30 cellular contexts compared by ENCODE assay signal in genomic region chr3:51997172-51997571, GRCh38. TPM values are rescaled to one million over a fixed set of nuclear protein-coding genes. Genes with fewer than 3 reads are reported as not detected.
DNase-seq lines count a peak whose midpoint lies in the region; ATAC-seq, FAIRE-seq and TF ChIP-seq lines count a peak whose summit lies in the region.
"Had no signal": no experiment of that assay in that cellular context is flagged by ENCODE, and none has a peak within 500 bp of the region (broad histone marks: within the 10 kb centered on the region; RNA-seq: fewer than 3 reads in every experiment).

No MANE protein-coding gene starts in this region.

- H3K27ac ChIP-seq in SJCRH30 (peak overlapping the region; percentile 45; the same call in 1 of the 2 replicates), epithelial cell of prostate (peak overlapping the region; percentile 38), mesendoderm (ENCODE audit: low read depth, low read length) (no peak overlapping the region)
- H3K27ac ChIP-seq: BLaER1, KMS-11, left ventricle myocardium inferior, parathyroid adenoma, spleen had no signal

- H3K9ac ChIP-seq in mesendoderm (ENCODE audit: low read length): no peak overlapping the region
- H3K9ac ChIP-seq: BLaER1, KMS-11, parathyroid adenoma, SK-N-SH had no signal

- no peaks in the 10 kb centered on the region for H3K27me3 ChIP-seq in SJCRH30
- no peaks in the 10 kb centered on the region for H3K27me3 ChIP-seq in mesendoderm (ENCODE audit: insufficient read depth, low read length, poor library complexity)
- H3K27me3 ChIP-seq: BLaER1, spleen had no signal

- no peak overlapping the region for H4K5ac ChIP-seq in mesendoderm (ENCODE audit: low read length)

- H3K27me3 Mint-ChIP-seq in activated naive CD8-positive, alpha-beta T cell treated with anti-CD3 and anti-CD28 coated beads, Interleukin-2, amount 10 ng/mL, durations not matched to agents 7 days and 5 days: peaks cover 19% of the 10 kb centered on the region
- H3K27me3 Mint-ChIP-seq in activated naive CD8-positive, alpha-beta T cell treated with anti-CD3 and anti-CD28 coated beads for 36 hours: peaks cover 3% of the 10 kb centered on the region
- peaks cover 3% of the 10 kb centered on the region for H3K27me3 Mint-ChIP-seq in progenitor cell of endocrine pancreas

- H2AK5ac ChIP-seq in mesendoderm (ENCODE audit: low read length): no peak overlapping the region

- peaks cover 17% of the 10 kb centered on the region for H3K36me3 Mint-ChIP-seq in activated naive CD8-positive, alpha-beta T cell treated with anti-CD3 and anti-CD28 coated beads, Interleukin-2, amount 10 ng/mL, durations not matched to agents 7 days and 5 days
- peaks cover 36% of the 10 kb centered on the region for H3K36me3 Mint-ChIP-seq in activated naive CD8-positive, alpha-beta T cell treated with anti-CD3 and anti-CD28 coated beads for 36 hours
- H3K36me3 Mint-ChIP-seq in progenitor cell of endocrine pancreas (ENCODE audit: insufficient read depth): peaks cover 12% of the 10 kb centered on the region

- H3K9me3 Mint-ChIP-seq in activated naive CD8-positive, alpha-beta T cell treated with anti-CD3 and anti-CD28 coated beads, Interleukin-2, amount 10 ng/mL, durations not matched to agents 7 days and 5 days: no peaks in the 10 kb centered on the region
- no peaks in the 10 kb centered on the region for H3K9me3 Mint-ChIP-seq in activated naive CD8-positive, alpha-beta T cell treated with anti-CD3 and anti-CD28 coated beads for 36 hours
- no peaks in the 10 kb centered on the region for H3K9me3 Mint-ChIP-seq in progenitor cell of endocrine pancreas (ENCODE audit: low read depth)
- H3K9me3 Mint-ChIP-seq: mesothelial cell of epicardium; naive thymus-derived CD4-positive, alpha-beta T cell; type B pancreatic cell had no signal

- peak overlapping the region; percentile 47 for H3K27ac Mint-ChIP-seq in activated naive CD8-positive, alpha-beta T cell treated with anti-CD3 and anti-CD28 coated beads, Interleukin-2, amount 10 ng/mL, durations not matched to agents 7 days and 5 days
- H3K27ac Mint-ChIP-seq in activated naive CD8-positive, alpha-beta T cell treated with anti-CD3 and anti-CD28 coated beads for 36 hours: no peak overlapping the region
- H3K27ac Mint-ChIP-seq in progenitor cell of endocrine pancreas: no peak overlapping the region

- no peak overlapping the region for H3K56ac ChIP-seq in mesendoderm (ENCODE audit: low read length)

- H3K23ac ChIP-seq in mesendoderm (ENCODE audit: low read length): no peak overlapping the region

- no peak for TF ChIP-seq CTCF in progenitor cell of endocrine pancreas (IDR thresholded peaks at IDR 0.05; ENCODE audit: unreplicated experiment)

- H4K8ac ChIP-seq in mesendoderm (ENCODE audit: low read depth, low read length): no peak overlapping the region

- no peak for FAIRE-seq in frontal cortex (lab: Jason Lieb, UNC)
- FAIRE-seq: islet of Langerhans had no signal

- H3K36me3 ChIP-seq in SJCRH30 (peaks cover 31% of the 10 kb centered on the region), mesendoderm (ENCODE audit: control insufficient read depth, insufficient read depth, low read length) (peaks cover 17% of the 10 kb centered on the region)

- no peak overlapping the region for H3K4ac ChIP-seq in mesendoderm (ENCODE audit: low read depth, low read length)

- peak overlapping the region; percentile 15 for H3K4me3 Mint-ChIP-seq in activated naive CD8-positive, alpha-beta T cell treated with anti-CD3 and anti-CD28 coated beads, Interleukin-2, amount 10 ng/mL, durations not matched to agents 7 days and 5 days
- no peak overlapping the region for H3K4me3 Mint-ChIP-seq in activated naive CD8-positive, alpha-beta T cell treated with anti-CD3 and anti-CD28 coated beads for 36 hours
- peak overlapping the region; percentile 32 for H3K4me3 Mint-ChIP-seq in progenitor cell of endocrine pancreas (ENCODE audit: low read depth)

- H2BK15ac ChIP-seq in mesendoderm (replicated peaks; ENCODE audit: low read depth): no peak overlapping the region

- H2BK5ac ChIP-seq in mesendoderm (ENCODE audit: low read length): no peak overlapping the region

- POLR2A ChIA-PET in activated naive CD8-positive, alpha-beta T cell treated with anti-CD3 and anti-CD28 coated beads, Interleukin-2, amount 10 ng/mL, durations not matched to agents 7 days and 5 days (lab: Charles Lee): no interaction called here

- peaks cover 17% of the 10 kb centered on the region for H3K79me1 ChIP-seq in mesendoderm (ENCODE audit: low read length)

- H3K4me1 ChIP-seq in SJCRH30: peaks cover 25% of the 10 kb centered on the region
- H3K4me1 ChIP-seq in mesendoderm (ENCODE audit: control insufficient read depth, low read depth, low read length): peaks cover 12% of the 10 kb centered on the region

- H3K18ac ChIP-seq in mesendoderm (ENCODE audit: low read length): no peak overlapping the region

- H3K9me3 ChIP-seq in SJCRH30 (replicated peaks): no peaks in the 10 kb centered on the region
- H3K9me3 ChIP-seq: BLaER1, left ventricle myocardium inferior, SK-N-SH, spleen had no signal

- H3K4me2 ChIP-seq in mesendoderm (ENCODE audit: low read length): no peak overlapping the region
- H3K4me2 ChIP-seq: BLaER1, KMS-11, SK-N-SH had no signal

- peaks cover 19% of the 10 kb centered on the region for H3K79me2 ChIP-seq in mesendoderm (ENCODE audit: control insufficient read depth, insufficient read depth, low read length)

- WGBS in mesendoderm (ENCODE audit: extremely low coverage, insufficient coverage, low lambda C conversion rate): no CpG with 5 or more reads among the region's 2 CpGs

- no peak for DNase-seq in activated naive CD8-positive, alpha-beta T cell treated with anti-CD3 and anti-CD28 coated beads, Interleukin-2, amount 10 ng/mL, durations not matched to agents 7 days and 5 days
- no peak for DNase-seq in activated naive CD8-positive, alpha-beta T cell treated with anti-CD3 and anti-CD28 coated beads for 36 hours
- DNase-seq in SJCRH30: no peak
- DNase-seq in epithelial cell of prostate (ENCODE audit: low read depth, low spot score): no peak
- DNase-seq in progenitor cell of endocrine pancreas (ENCODE audit: low spot score, unreplicated experiment): no peak
- DNase-seq in NCI-H69 (lab: John Stamatoyannopoulos, UW): no peak
- DNase-seq in frontal cortex (ENCODE audit: low spot score in 2 of 2): no peak
- DNase-seq in mesendoderm: no peak
- DNase-seq: activated effector memory CD4-positive, alpha-beta T cell treated with anti-CD3 and anti-CD28 coated beads, Interleukin-2, amount 50 U/mL, for 16 hours; cerebellar nuclear complex; DMS79 treated with DMSO at 0.1 percent for 48 hours; GF-D8; HCEC 1CT; left ventricle myocardium inferior; MM.1S; naive thymus-derived CD4-positive, alpha-beta T cell; NCI-H1417 treated with DMSO at 0.1 percent for 48 hours; NCI-H2081 treated with DMSO at 0.1 percent for 48 hours; NCI-H82; right cardiac atrium; RPMI8226; SK-N-SH; spleen; T1000 had no signal

- H3K4me1 Mint-ChIP-seq in activated naive CD8-positive, alpha-beta T cell treated with anti-CD3 and anti-CD28 coated beads, Interleukin-2, amount 10 ng/mL, durations not matched to agents 7 days and 5 days: peaks cover 33% of the 10 kb centered on the region
- peaks cover 27% of the 10 kb centered on the region for H3K4me1 Mint-ChIP-seq in activated naive CD8-positive, alpha-beta T cell treated with anti-CD3 and anti-CD28 coated beads for 36 hours
- peaks cover 19% of the 10 kb centered on the region for H3K4me1 Mint-ChIP-seq in progenitor cell of endocrine pancreas (ENCODE audit: low read depth)

- H2BK120ac ChIP-seq in mesendoderm (ENCODE audit: low read depth, low read length): no peak overlapping the region

- ATAC-seq in activated naive CD8-positive, alpha-beta T cell treated with anti-CD3 and anti-CD28 coated beads, Interleukin-2, amount 10 ng/mL, durations not matched to agents 7 days and 5 days (ENCODE audit: low read depth): no peak
- ATAC-seq: naive thymus-derived CD4-positive, alpha-beta T cell; right cardiac atrium had no signal

- H3K4me3 ChIP-seq in SJCRH30 (no peak overlapping the region), mesendoderm (ENCODE audit: low read length) (no peak overlapping the region)
- H3K4me3 ChIP-seq: BLaER1, left ventricle myocardium inferior, spleen had no signal

RNA-seq across cellular contexts. Expression of gene RPL29, which starts 1.5 kb away (rescaled TPM):
- 1,000 to 10,000 TPM; 1,076 to 1,089 TPM for total RNA-seq in activated naive CD8-positive, alpha-beta T cell treated with anti-CD3 and anti-CD28 coated beads, Interleukin-2, amount 10 ng/mL, durations not matched to agents 7 days and 5 days
- total RNA-seq in activated naive CD8-positive, alpha-beta T cell treated with anti-CD3 and anti-CD28 coated beads for 36 hours: 1,000 to 10,000 TPM; 1,575 to 1,589 TPM
- total RNA-seq in SJCRH30 (2014; rRNA removed; shearing (Covaris generic)): 1,784 and 1,861 TPM in 2 replicates
- total RNA-seq in progenitor cell of endocrine pancreas (1,205 and 1,236 TPM in 2 replicates), frontal cortex (852 TPM)
- 2,106 TPM for polyA plus RNA-seq in mesendoderm (2013, experiment 1 of 2)
- polyA plus RNA-seq in mesendoderm (2013, experiment 2 of 2): 2,168 TPM

RNA-seq across cellular contexts. Expression of gene ACY1, which starts 13.8 kb away (rescaled TPM):
- total RNA-seq in activated naive CD8-positive, alpha-beta T cell treated with anti-CD3 and anti-CD28 coated beads, Interleukin-2, amount 10 ng/mL, durations not matched to agents 7 days and 5 days: 10 to 100 TPM; 15.8 to 17.1 TPM
- total RNA-seq in activated naive CD8-positive, alpha-beta T cell treated with anti-CD3 and anti-CD28 coated beads for 36 hours: 10 to 100 TPM; 74.7 to 75.5 TPM
- 24.5 and 26.2 TPM in 2 replicates for total RNA-seq in SJCRH30 (2014; rRNA removed; shearing (Covaris generic))
- total RNA-seq in progenitor cell of endocrine pancreas (38.0 and 43.0 TPM in 2 replicates), frontal cortex (3.3 TPM)
- polyA plus RNA-seq in mesendoderm (2013, experiment 1 of 2): 28.2 TPM
- polyA plus RNA-seq in mesendoderm (2013, experiment 2 of 2): 25.1 TPM

RNA-seq across cellular contexts. Expression of gene ABHD14A, which starts 22.3 kb away (rescaled TPM):
- 10 to 100 TPM; 11.3 to 15.9 TPM for total RNA-seq in activated naive CD8-positive, alpha-beta T cell treated with anti-CD3 and anti-CD28 coated beads, Interleukin-2, amount 10 ng/mL, durations not matched to agents 7 days and 5 days
- total RNA-seq in activated naive CD8-positive, alpha-beta T cell treated with anti-CD3 and anti-CD28 coated beads for 36 hours: 10 to 100 TPM; 10.2 to 12.9 TPM
- 9.6 and 10.8 TPM in 2 replicates for total RNA-seq in SJCRH30 (2014; rRNA removed; shearing (Covaris generic))
- total RNA-seq in progenitor cell of endocrine pancreas (16.4 and 19.4 TPM in 2 replicates), frontal cortex (22.8 TPM)
- 2.6 TPM for polyA plus RNA-seq in mesendoderm (2013, experiment 1 of 2)
- polyA plus RNA-seq in mesendoderm (2013, experiment 2 of 2): 2.4 TPM

RNA-seq across cellular contexts. Expression of gene ABHD14B, which starts 23.3 kb away (rescaled TPM):
- total RNA-seq in activated naive CD8-positive, alpha-beta T cell treated with anti-CD3 and anti-CD28 coated beads, Interleukin-2, amount 10 ng/mL, durations not matched to agents 7 days and 5 days: 10 to 100 TPM; 49.6 to 54.3 TPM
- 10 to 100 TPM; 58.7 to 59.6 TPM for total RNA-seq in activated naive CD8-positive, alpha-beta T cell treated with anti-CD3 and anti-CD28 coated beads for 36 hours
- 11.2 and 13.0 TPM in 2 replicates for total RNA-seq in SJCRH30 (2014; rRNA removed; shearing (Covaris generic))
- total RNA-seq in progenitor cell of endocrine pancreas (13.7 and 14.4 TPM in 2 replicates), frontal cortex (1.6 TPM)
- polyA plus RNA-seq in mesendoderm (2013, experiment 1 of 2): 2.8 TPM
- polyA plus RNA-seq in mesendoderm (2013, experiment 2 of 2): 2.6 TPM

RNA-seq across cellular contexts. Expression of gene PCBP4, which starts 29.9 kb away (rescaled TPM):
- 10 to 100 TPM; 17.8 to 18.2 TPM for total RNA-seq in activated naive CD8-positive, alpha-beta T cell treated with anti-CD3 and anti-CD28 coated beads, Interleukin-2, amount 10 ng/mL, durations not matched to agents 7 days and 5 days
- total RNA-seq in activated naive CD8-positive, alpha-beta T cell treated with anti-CD3 and anti-CD28 coated beads for 36 hours: 1 to 10 TPM; 4.5 to 5.6 TPM
- 178 and 186 TPM in 2 replicates for total RNA-seq in SJCRH30 (2014; rRNA removed; shearing (Covaris generic))
- total RNA-seq in progenitor cell of endocrine pancreas: 159 and 160 TPM in 2 replicates
- 45.7 TPM for total RNA-seq in frontal cortex
- 14.4 TPM for polyA plus RNA-seq in mesendoderm (2013, experiment 1 of 2)
- polyA plus RNA-seq in mesendoderm (2013, experiment 2 of 2): 14.3 TPM
